In genomic region chr6:151452750-151453427, GRCh38 we compare ENCODE assay signal across 1 cellular context.
TF ChIP-seq lines count a peak whose summit lies in the region.

No MANE protein-coding gene starts in this region.

TF ChIP-seq in K562, 482 proteins besides CTCF, POLR2A, EP300 and RAD21 (continued from another document):
- TF ChIP-seq REST (CRISPR knock-in tag; IDR thresholded peaks at IDR 0.05; ENCODE audit: low read depth), result 0 out of 2 replicates have a peak, but pooled peaks have one; percentile 8
